In genomic region chr3:188449421-188449820, GRCh38 we compare ENCODE assay signal across 20 cellular contexts.
"Had no signal": no experiment of that assay in that cellular context is flagged by ENCODE, and none has a peak within 500 bp of the region (broad histone marks: within the 10 kb centered on the region; RNA-seq: fewer than 3 reads in every experiment).

No MANE protein-coding gene starts in this region.

- H3K27ac ChIP-seq: SK-N-MC, WERI-Rb-1 had no signal

- H3K4me3 Mint-ChIP-seq: activated CD8-positive, alpha-beta T cell treated with anti-CD3 and anti-CD28 coated beads, Interleukin-2, amount 10 ng/mL, durations not matched to agents 7 days and 5 days; activated naive CD4-positive, alpha-beta T cell treated with anti-CD3 and anti-CD28 coated beads, Interleukin-2, amount 50 U/mL, for 24 hours; T-cell had no signal

- DNase-seq: activated CD4-positive, alpha-beta T cell treated with anti-CD3 and anti-CD28 coated beads for 4 hours; activated CD4-positive, alpha-beta T cell treated with anti-CD3 and anti-CD28 coated beads, Interleukin-2, amount 50 U/mL, for 4 hours; activated CD8-positive, alpha-beta memory T cell treated with anti-CD3 and anti-CD28 coated beads, Interleukin-2, amount 50 U/mL, for 48 hours; activated CD8-positive, alpha-beta T cell treated with anti-CD3 and anti-CD28 coated beads, Interleukin-2, amount 10 ng/mL, durations not matched to agents 7 days and 5 days; activated T-cell treated with anti-CD3 and anti-CD28 coated beads, Interleukin-2, amount 50 U/mL, for 1 hour; MG63; MV-4-11; NCI-H1092 treated with DMSO at 0.1 percent for 48 hours; NCI-H1417 treated with DMSO at 0.1 percent for 48 hours; NCI-H1694 treated with DMSO at 0.1 percent for 48 hours; NCI-H2029 treated with DMSO at 0.1 percent for 48 hours; NCI-H345; NCI-H510A; NCI-H526 treated with DMSO at 0.1 percent for 48 hours; NCI-H82; T-cell; WERI-Rb-1 had no signal

- H3K27ac Mint-ChIP-seq: activated CD8-positive, alpha-beta T cell treated with anti-CD3 and anti-CD28 coated beads, Interleukin-2, amount 10 ng/mL, durations not matched to agents 7 days and 5 days; activated naive CD4-positive, alpha-beta T cell treated with anti-CD3 and anti-CD28 coated beads, Interleukin-2, amount 50 U/mL, for 24 hours; T-cell had no signal

- H3K9me3 Mint-ChIP-seq: activated naive CD4-positive, alpha-beta T cell treated with anti-CD3 and anti-CD28 coated beads, Interleukin-2, amount 50 U/mL, for 24 hours had no signal

- H3K4me3 ChIP-seq: MG63, SK-N-MC had no signal

- H3K36me3 ChIP-seq: MG63, WERI-Rb-1 had no signal

- ATAC-seq: activated CD4-positive, CD25-positive, alpha-beta regulatory T cell treated with anti-CD3 and anti-CD28 coated beads, Interleukin-2, amount 50 U/mL, for 24 hours; activated CD8-positive, alpha-beta T cell treated with anti-CD3 and anti-CD28 coated beads, Interleukin-2, amount 10 ng/mL, durations not matched to agents 7 days and 5 days; T-cell had no signal

- H3K9me3 ChIP-seq: MG63 had no signal

- H3K27me3 ChIP-seq: MG63 had no signal

- H3K27me3 Mint-ChIP-seq: activated naive CD4-positive, alpha-beta T cell treated with anti-CD3 and anti-CD28 coated beads, Interleukin-2, amount 50 U/mL, for 24 hours; T-cell had no signal
